8 cellular contexts compared by ENCODE assay signal in genomic region chr7:141700291-141700847, GRCh38. TPM values are rescaled to one million over a fixed set of nuclear protein-coding genes. Genes with fewer than 3 reads are reported as not detected.
A peak's percentile ranks its signal among the peaks of the same experiment; 100 is the strongest.
DNase-seq lines count a peak whose midpoint lies in the region; ATAC-seq and TF ChIP-seq lines count a peak whose summit lies in the region.

No MANE protein-coding gene starts in this region.

- H3K56ac ChIP-seq in mesendoderm (ENCODE audit: low read length): peak overlapping the region; percentile 56

- H3K36me3 ChIP-seq in left ventricle myocardium inferior (no peaks in the 10 kb centered on the region), mesendoderm (ENCODE audit: control insufficient read depth, insufficient read depth, low read length) (no peaks in the 10 kb centered on the region), uterus (no peaks in the 10 kb centered on the region)

- intact Hi-C loops in left ventricle myocardium inferior (cut with micrococcal nuclease) (no loop called here), cardiac septum (cut with DNase I) (loop anchor here (5.0 kb wide), 1 partner anchor 37 kb away; the partner anchor contains the start of gene SSBP1), uterus (cut with DNase I; ENCODE audit: low total_unique reads) (no loop called here)

- peak overlapping the region; percentile 76 to 88 (median 85) for H3K4me3 Mint-ChIP-seq in brain

- peaks cover 15% of the 10 kb centered on the region for H3K79me2 ChIP-seq in mesendoderm (ENCODE audit: control insufficient read depth, insufficient read depth, low read length)

- no CpG with 5 or more reads among the region's 5 CpGs for WGBS in mesendoderm (ENCODE audit: extremely low coverage, insufficient coverage, low lambda C conversion rate)

- TF ChIP-seq POLR2A in uterus (IDR thresholded peaks at IDR 0.05): no peak

- H3K27me3 ChIP-seq in left ventricle myocardium inferior (ENCODE audit: low read depth): no peaks in the 10 kb centered on the region
- no peaks in the 10 kb centered on the region for H3K27me3 ChIP-seq in mesendoderm (ENCODE audit: insufficient read depth, low read length, poor library complexity)
- H3K27me3 ChIP-seq in uterus: no peaks in the 10 kb centered on the region

- no peaks in the 10 kb centered on the region for H3K9me3 ChIP-seq in left ventricle myocardium inferior (replicated peaks)
- no peaks in the 10 kb centered on the region for H3K9me3 ChIP-seq in uterus

- H3K4me1 Mint-ChIP-seq in brain: peaks cover 69% of the 10 kb centered on the region

- H3K4me1 ChIP-seq in left ventricle myocardium inferior (peaks cover 65% of the 10 kb centered on the region), mesendoderm (ENCODE audit: control insufficient read depth, low read depth, low read length) (peaks cover 8% of the 10 kb centered on the region), uterus (no peaks in the 10 kb centered on the region)

- H3K23ac ChIP-seq in mesendoderm (ENCODE audit: low read length): no peak overlapping the region

- no peaks in the 10 kb centered on the region for H3K36me3 Mint-ChIP-seq in brain

- H3K4me3 ChIP-seq in left ventricle myocardium inferior (peak overlapping the region; percentile 93), mesendoderm (ENCODE audit: low read length) (no peak overlapping the region), uterus (peak overlapping the region in 1 of 2 donors; percentile 94)

- H2BK120ac ChIP-seq in mesendoderm (ENCODE audit: low read depth, low read length): no peak overlapping the region

- no peaks in the 10 kb centered on the region for H3K9me3 Mint-ChIP-seq in brain

- no peak overlapping the region for H3K18ac ChIP-seq in mesendoderm (ENCODE audit: low read length)

- peak overlapping the region in 4 of 5 experiments; percentile 63 to 90 (median 74) for H3K27ac Mint-ChIP-seq in brain

- DNase-seq in left ventricle myocardium inferior (no peak), cardiac septum (ENCODE audit: low spot score) (no peak), mesendoderm (no peak), uterus (no peak), NK-92 (lab: John Stamatoyannopoulos, UW; ENCODE audit: unreplicated experiment) (no peak), putamen (ENCODE audit: low spot score) (no peak)

- H2AK5ac ChIP-seq in mesendoderm (ENCODE audit: low read length): no peak overlapping the region

- H3K79me1 ChIP-seq in mesendoderm (ENCODE audit: low read length): peaks cover 12% of the 10 kb centered on the region

- H2BK5ac ChIP-seq in mesendoderm (ENCODE audit: low read length): no peak overlapping the region

- no peak overlapping the region for H2BK15ac ChIP-seq in mesendoderm (replicated peaks; ENCODE audit: low read depth)

- H4K5ac ChIP-seq in mesendoderm (ENCODE audit: low read length): no peak overlapping the region

- H3K4me2 ChIP-seq in mesendoderm (ENCODE audit: low read length): peak overlapping the region; percentile 72

- no peak overlapping the region for H3K4ac ChIP-seq in mesendoderm (ENCODE audit: low read depth, low read length)

- no peak overlapping the region for H4K8ac ChIP-seq in mesendoderm (ENCODE audit: low read depth, low read length)

- peak overlapping the region; percentile 91 for H3K27ac ChIP-seq in left ventricle myocardium inferior (replicated peaks)
- H3K27ac ChIP-seq in mesendoderm (ENCODE audit: low read depth, low read length): no peak overlapping the region
- H3K27ac ChIP-seq in uterus: peak overlapping the region; percentile 76 to 85

- H3K9ac ChIP-seq in mesendoderm (ENCODE audit: low read length): peak overlapping the region; percentile 60

- no peak for ATAC-seq in HG02798 (IDR thresholded peaks at IDR 0.05; ENCODE audit: poor library complexity, unreplicated experiment)

- no peak for TF ChIP-seq CTCF in left ventricle myocardium inferior (IDR thresholded peaks at IDR 0.05; ENCODE audit: borderline replicate concordance)
- no peak for TF ChIP-seq CTCF in brain (conservative IDR thresholded peaks at IDR 0.05)
- no peak for TF ChIP-seq CTCF in uterus (IDR thresholded peaks at IDR 0.05)

- peaks cover 6% of the 10 kb centered on the region for H3K27me3 Mint-ChIP-seq in brain

RNA-seq across cellular contexts. Expression of gene DENND11, which starts 1.6 kb away (rescaled TPM):
- total RNA-seq in left ventricle myocardium inferior (8.5 TPM), cardiac septum (8.7 TPM), uterus (10 to 100 TPM in 3 of 4 donors, 1 to 10 TPM in 1; 8.5 to 29.2 (median 20.8) TPM)
- 13.0 TPM for polyA plus RNA-seq in brain (ENCODE audit: insufficient read depth, low read depth, low replicate concordance)
- polyA plus RNA-seq in mesendoderm (2013, experiment 1 of 2): 11.1 TPM
- polyA plus RNA-seq in mesendoderm (2013, experiment 2 of 2): 10.9 TPM

RNA-seq across cellular contexts. Expression of gene WEE2, which starts 7.8 kb away (rescaled TPM):
- total RNA-seq in left ventricle myocardium inferior (not detected), cardiac septum (not detected), uterus (under 1 TPM in 1 of 4 donors, not detected in 3; 0.07 TPM)
- not detected for polyA plus RNA-seq in brain (ENCODE audit: insufficient read depth, low read depth, low replicate concordance)
- polyA plus RNA-seq in mesendoderm (2013, experiment 1 of 2): not detected
- polyA plus RNA-seq in mesendoderm (2013, experiment 2 of 2): not detected

RNA-seq across cellular contexts. Expression of gene SSBP1, which starts 37.8 kb away (rescaled TPM):
- total RNA-seq in left ventricle myocardium inferior (83.8 TPM), cardiac septum (84.2 TPM), uterus (100 to 1,000 TPM in 1 of 4 donors, 10 to 100 TPM in 3; 56.9 to 110 (median 71.8) TPM)
- polyA plus RNA-seq in brain (ENCODE audit: insufficient read depth, low read depth, low replicate concordance): 149 TPM
- 638 TPM for polyA plus RNA-seq in mesendoderm (2013, experiment 1 of 2)
- polyA plus RNA-seq in mesendoderm (2013, experiment 2 of 2): 630 TPM
